ENCODE assay signal across 15 cellular contexts in genomic region chr10:46096909-46097575, GRCh38. TPM values are rescaled to one million over a fixed set of nuclear protein-coding genes. Genes with fewer than 3 reads are reported as not detected.
DNase-seq lines count a peak whose midpoint lies in the region; ATAC-seq and TF ChIP-seq lines count a peak whose summit lies in the region.
"Had no signal": no experiment of that assay in that cellular context is flagged by ENCODE, and none has a peak within 500 bp of the region (broad histone marks: within the 10 kb centered on the region; RNA-seq: fewer than 3 reads in every experiment).

No MANE protein-coding gene starts in this region.

- no peak; the same call in 1 of the 2 replicates for TF ChIP-seq RAD21 in SK-N-SH (IDR thresholded peaks at IDR 0.05; ENCODE audit: low read length)

- H3F3A ChIP-seq in SK-N-SH (replicated peaks; ENCODE audit: insufficient read depth): peaks cover 4% of the 10 kb centered on the region

- H3K4me3 Mint-ChIP-seq in activated naive CD4-positive, alpha-beta T cell treated with anti-CD3 and anti-CD28 coated beads, Interleukin-2, amount 50 U/mL, for 24 hours: peak overlapping the region; percentile 31
- H3K4me3 Mint-ChIP-seq: brain, WTC11 had no signal

- H3K36me3 ChIP-seq in SK-N-SH (replicated peaks in 1 of 2; ENCODE audit: control insufficient read depth in 1 of 2, insufficient read depth in 2 of 2, low read length in 1 of 2): no peaks in the 10 kb centered on the region
- no peaks in the 10 kb centered on the region for H3K36me3 ChIP-seq in esophagus muscularis mucosa
- H3K36me3 ChIP-seq in vagina: no peaks in the 10 kb centered on the region

- TF ChIP-seq EP300 in SK-N-SH (IDR thresholded peaks at IDR 0.05; ENCODE audit: borderline replicate concordance in 1 of 2, low read depth in 1 of 2, low read length in 1 of 2): peak in 1 of 2 experiments; percentile 60; a peak in 1 of 4 replicates
- TF ChIP-seq EP300 in esophagus muscularis mucosa (IDR thresholded peaks at IDR 0.05): no peak

- H3K36me3 Mint-ChIP-seq in activated naive CD4-positive, alpha-beta T cell treated with anti-CD3 and anti-CD28 coated beads, Interleukin-2, amount 50 U/mL, for 24 hours: no peaks in the 10 kb centered on the region
- H3K36me3 Mint-ChIP-seq: brain, WTC11 had no signal

- no peak for TF ChIP-seq CTCF in SK-N-SH (IDR thresholded peaks at IDR 0.05)
- no peak for TF ChIP-seq CTCF in esophagus muscularis mucosa (IDR thresholded peaks at IDR 0.05)
- TF ChIP-seq CTCF in vagina (IDR thresholded peaks at IDR 0.05): no peak

- POLR2A ChIA-PET in SK-N-SH (lab: Yijun Ruan, JAX): interaction anchor here (0.6 kb wide), 1 partner anchor 9 kb away, joined by 3 read pairs; no protein-coding TSS in a partner anchor

- CTCF ChIA-PET in SK-N-SH (lab: Yijun Ruan, JAX): no interaction called here

- H3K4me1 ChIP-seq in SK-N-SH (ENCODE audit: control insufficient read depth in 1 of 2, insufficient read depth in 2 of 2, low read depth in 1 of 2, low read length in 1 of 2) (peaks cover 10 to 37% of the 10 kb centered on the region in 2 experiments; a peak in 3 of 4 replicates), esophagus muscularis mucosa (no peaks in the 10 kb centered on the region), vagina (no peaks in the 10 kb centered on the region)

- peak overlapping the region; percentile 51 to 93 for H3K27ac ChIP-seq in SK-N-SH (ENCODE audit: low read depth in 2 of 2, low read length in 1 of 2)
- no peak overlapping the region for H3K27ac ChIP-seq in esophagus muscularis mucosa (replicated peaks in 1 of 4)
- H3K27ac ChIP-seq in vagina: no peak overlapping the region

- DNase-seq in activated naive CD4-positive, alpha-beta T cell (lab: John Stamatoyannopoulos, UW): no peak
- peak; percentile 73 for DNase-seq in SK-N-SH
- peak; percentile 64 for DNase-seq in esophagus muscularis mucosa (ENCODE audit: extremely low spot score)
- peak; percentile 42 to 67 for DNase-seq in vagina (ENCODE audit: extremely low spot score in 2 of 2)
- no peak for DNase-seq in RKO (ENCODE audit: low spot score)
- DNase-seq: COR-L47, kidney, MV-4-11 had no signal

- peak overlapping the region; percentile 94 for H3K27ac Mint-ChIP-seq in activated naive CD4-positive, alpha-beta T cell treated with anti-CD3 and anti-CD28 coated beads, Interleukin-2, amount 50 U/mL, for 24 hours

- 69% methylated on average over 6 of the region's 8 CpGs for WGBS in SK-N-SH (ENCODE audit: low lambda C conversion rate)
- WGBS in esophagus muscularis mucosa: 88% methylated on average over 7 of the region's 8 CpGs

- no peak overlapping the region for H3K4me3 ChIP-seq in SK-N-SH (ENCODE audit: low read depth in 2 of 2, low read length in 1 of 2)
- no peak overlapping the region for H3K4me3 ChIP-seq in esophagus muscularis mucosa
- H3K4me3 ChIP-seq in vagina: no peak overlapping the region

- intact Hi-C loops in esophagus muscularis mucosa (cut with DNase I): no loop called here
- intact Hi-C loops in vagina (cut with DNase I): no loop called here

- H3K27me3 Mint-ChIP-seq in activated naive CD4-positive, alpha-beta T cell treated with anti-CD3 and anti-CD28 coated beads, Interleukin-2, amount 50 U/mL, for 24 hours: no peaks in the 10 kb centered on the region

- H4K20me1 ChIP-seq in SK-N-SH (ENCODE audit: insufficient read depth): no peaks in the 10 kb centered on the region

- no peaks in the 10 kb centered on the region for H3K27me3 ChIP-seq in SK-N-SH (ENCODE audit: insufficient read depth)
- no peaks in the 10 kb centered on the region for H3K27me3 ChIP-seq in esophagus muscularis mucosa
- no peaks in the 10 kb centered on the region for H3K27me3 ChIP-seq in vagina

- peaks cover 36% of the 10 kb centered on the region for H3K4me1 Mint-ChIP-seq in activated naive CD4-positive, alpha-beta T cell treated with anti-CD3 and anti-CD28 coated beads, Interleukin-2, amount 50 U/mL, for 24 hours
- H3K4me1 Mint-ChIP-seq: brain had no signal

- no peak overlapping the region for H3K9ac ChIP-seq in SK-N-SH

- ATAC-seq in HG02981 (IDR thresholded peaks at IDR 0.05; ENCODE audit: unreplicated experiment) (no peak), HG03565 (IDR thresholded peaks at IDR 0.05; ENCODE audit: unreplicated experiment) (no peak)
- ATAC-seq: WTC11 had no signal

- peak overlapping the region; percentile 37; the same call in 1 of the 2 replicates for H3K4me2 ChIP-seq in SK-N-SH

- no peaks in the 10 kb centered on the region for H3K79me2 ChIP-seq in SK-N-SH (ENCODE audit: insufficient read depth)

- 0 out of 2 replicates have a peak overlapping the region, but pooled peaks have one; percentile 70 for H2AFZ ChIP-seq in SK-N-SH (ENCODE audit: low read depth)

- no peaks in the 10 kb centered on the region for H3K9me3 Mint-ChIP-seq in activated naive CD4-positive, alpha-beta T cell treated with anti-CD3 and anti-CD28 coated beads, Interleukin-2, amount 50 U/mL, for 24 hours
- H3K9me3 Mint-ChIP-seq: brain, WTC11 had no signal

- H3K9me2 ChIP-seq in SK-N-SH: no peaks in the 10 kb centered on the region

- H3K9me3 ChIP-seq in SK-N-SH (no peaks in the 10 kb centered on the region), esophagus muscularis mucosa (no peaks in the 10 kb centered on the region), vagina (no peaks in the 10 kb centered on the region)

- no peak for TF ChIP-seq POLR2A in esophagus muscularis mucosa (IDR thresholded peaks at IDR 0.05; ENCODE audit: low read depth)
- no peak for TF ChIP-seq POLR2A in vagina (IDR thresholded peaks at IDR 0.05)

TF ChIP-seq in SK-N-SH, 30 proteins besides CTCF, POLR2A, EP300 and RAD21:
- no peak for TF ChIP-seq TAF1 (IDR thresholded peaks at IDR 0.05; ENCODE audit: borderline replicate concordance, low read depth, low read length)
- no peak for TF ChIP-seq RXRA (IDR thresholded peaks at IDR 0.05; ENCODE audit: borderline replicate concordance, low read depth)
- peak; percentile 66; the same call in 1 of the 2 replicates for TF ChIP-seq MXI1 (IDR thresholded peaks at IDR 0.05; ENCODE audit: low read depth, low read length)
- no peak for TF ChIP-seq TEAD4 (IDR thresholded peaks at IDR 0.05; ENCODE audit: borderline replicate concordance, insufficient read depth)
- no peak for TF ChIP-seq NFIC (IDR thresholded peaks at IDR 0.05; ENCODE audit: borderline replicate concordance)
- no peak for TF ChIP-seq FOXJ3 (CRISPR knock-in tag; IDR thresholded peaks at IDR 0.05)
- no peak for TF ChIP-seq TCF12 (IDR thresholded peaks at IDR 0.05)
- no peak for TF ChIP-seq FOSL2 (IDR thresholded peaks at IDR 0.05; ENCODE audit: borderline replicate concordance, low read depth)
- TF ChIP-seq POLR2AphosphoS5 (IDR thresholded peaks at IDR 0.05; ENCODE audit: low read depth, low read length): no peak
- TF ChIP-seq MEF2A (IDR thresholded peaks at IDR 0.05; ENCODE audit: borderline replicate concordance, low read depth): no peak
- no peak for TF ChIP-seq JUND (IDR thresholded peaks at IDR 0.05)
- TF ChIP-seq GATA2 (CRISPR knock-in tag; IDR thresholded peaks at IDR 0.05): no peak
- TF ChIP-seq SMC3 (IDR thresholded peaks at IDR 0.05; ENCODE audit: low read depth, low read length): peak; percentile 5; the same call in 1 of the 2 replicates
- no peak for TF ChIP-seq FOXM1 (IDR thresholded peaks at IDR 0.05; ENCODE audit: low read depth)
- TF ChIP-seq NRF1 (IDR thresholded peaks at IDR 0.05; ENCODE audit: low read depth, low read length): no peak

RNA-seq across cellular contexts. Expression of gene MSMB, which starts 51.0 kb away (rescaled TPM):
- not detected in 2 replicates for polyA plus RNA-seq in SK-N-SH (2012; rRNA removed)
- not detected in 2 replicates for polyA plus RNA-seq in SK-N-SH (2012; cell fraction: cytosol; rRNA removed)
- polyA plus RNA-seq in SK-N-SH (2012; cell fraction: nucleus; rRNA removed): not detected in 2 replicates
- not detected for total RNA-seq in esophagus muscularis mucosa
- total RNA-seq in vagina: not detected
- total RNA-seq: fibroblast of lung, kidney, pulmonary artery endothelial cell, WTC11 had no signal
- polyA plus RNA-seq: fibroblast of lung had no signal

Comparison
In these comparisons a context has a peak if more than half of its experiments do, and no peak if none do; other contexts are left out.
1. DNase-seq: peak in SK-N-SH (single experiment), esophagus muscularis mucosa (single experiment) and vagina (2 of 2); none in activated naive CD4-positive, alpha-beta T cell (0 of 4) and RKO (single experiment).
2. H3K27ac ChIP-seq: peak in SK-N-SH (2 of 2); none in esophagus muscularis mucosa (0 of 4) and vagina (single experiment).